ENCODE assay signal across 14 cellular contexts in genomic region chr17:45744826-45745225, GRCh38. TPM values are rescaled to one million over a fixed set of nuclear protein-coding genes. Genes with fewer than 3 reads are reported as not detected.
"Had no signal": no experiment of that assay in that cellular context is flagged by ENCODE, and none has a peak within 500 bp of the region (broad histone marks: within the 10 kb centered on the region; RNA-seq: fewer than 3 reads in every experiment).

No MANE protein-coding gene starts in this region.

RNA-seq across cellular contexts. Expression of gene CRHR1, which starts 39.3 kb away (rescaled TPM):
- total RNA-seq: activated B cell treated with CpG ODN at 0.5 μM for 24 hours; activated CD4-positive, alpha-beta memory T cell treated with anti-CD3 and anti-CD28 coated beads for 36 hours; activated CD4-positive, alpha-beta T cell treated with anti-CD3 and anti-CD28 coated beads, Interleukin-2, amount 10 ng/mL, durations not matched to agents 24 days and 14 days; activated CD8-positive, alpha-beta memory T cell treated with anti-CD3 and anti-CD28 coated beads for 36 hours; activated CD8-positive, alpha-beta T cell treated with anti-CD3 and anti-CD28 coated beads for 36 hours; activated naive CD4-positive, alpha-beta T cell treated with anti-CD3 and anti-CD28 coated beads for 36 hours; activated naive CD8-positive, alpha-beta T cell treated with anti-CD3 and anti-CD28 coated beads for 36 hours; activated T-cell treated with anti-CD3 and anti-CD28 coated beads, Interleukin-2, amount 50 U/mL, for 4 hours; activated T-cell treated with anti-CD3 and anti-CD28 coated beads, Interleukin-2, amount 50 U/mL, for 72 hours; activated T-helper 1 cell treated with anti-CD3 and anti-CD28 coated beads, Interleukin-12 subunit alpha, Interleukin-12 subunit beta, Interleukin-2, Interleukin-4 antibody, amounts not matched to agents 30 ng/mL and 10 ng/mL and 1 ng/mL, durations not matched to agents 14 hours and 24 hours and 36 hours; aorta; body of pancreas; cardiac septum had no signal
- polyA plus RNA-seq: adrenal gland, aorta had no signal
